Comparison of ENCODE assay signal across 8 cellular contexts in genomic region chr17:3048727-3049471, GRCh38. TPM values are rescaled to one million over a fixed set of nuclear protein-coding genes. Genes with fewer than 3 reads are reported as not detected.
DNase-seq lines count a peak whose midpoint lies in the region; ATAC-seq and TF ChIP-seq lines count a peak whose summit lies in the region.

No MANE protein-coding gene starts in this region.

- peaks cover 3% of the 10 kb centered on the region for H3K4me1 Mint-ChIP-seq in activated CD8-positive, alpha-beta T cell treated with anti-CD3 and anti-CD28 coated beads for 36 hours (ENCODE audit: low read depth)

- intact Hi-C loops in activated CD8-positive, alpha-beta T cell treated with anti-CD3 and anti-CD28 coated beads for 36 hours (cut with micrococcal nuclease), result no loop called here

- H3K27me3 ChIP-seq in lung (ENCODE audit: control insufficient read depth, insufficient read depth), result no peaks in the 10 kb centered on the region

- H3K27ac Mint-ChIP-seq in activated CD8-positive, alpha-beta T cell treated with anti-CD3 and anti-CD28 coated beads for 36 hours, result peak overlapping the region; percentile 86

- peaks cover 2% of the 10 kb centered on the region for H3K27me3 Mint-ChIP-seq in activated CD8-positive, alpha-beta T cell treated with anti-CD3 and anti-CD28 coated beads for 36 hours

- CTCF ChIA-PET in activated CD8-positive, alpha-beta T cell treated with anti-CD3 and anti-CD28 coated beads for 36 hours (lab: Charles Lee), result interaction anchor here (0.6 to 2.3 kb wide), 11 partner anchors 9 to 689 kb away, joined by 3 to 8 read pairs (median 3); partner anchors contain the start of genes CTNS, HASPIN and SHPK

- H3K4me3 ChIP-seq in lung, result peak overlapping the region; percentile 33

- WGBS in lung, 2 donors, result 0 to 1% methylated on average over 50 of the region's 50 CpGs

- ATAC-seq in GM19395 (IDR thresholded peaks at IDR 0.05; ENCODE audit: unreplicated experiment) (peak; percentile 97), HG03565 (IDR thresholded peaks at IDR 0.05; ENCODE audit: unreplicated experiment) (peak; percentile 97), lung (ENCODE audit: insufficient read depth, low FRiP score) (peak; percentile 99)
- ATAC-seq in activated CD8-positive, alpha-beta T cell treated with anti-CD3 and anti-CD28 coated beads for 36 hours, result peak; percentile 99

- peaks cover 0 to 6% of the 10 kb centered on the region in 2 donors for H3K9me3 ChIP-seq in lung (ENCODE audit: control insufficient read depth in 2 of 2, insufficient read depth in 1 of 2, low read length in 1 of 2)

- peak overlapping the region; percentile 64 for H3K27ac ChIP-seq in C4-2B
- peak overlapping the region; percentile 35 to 62 for H3K27ac ChIP-seq in lung (ENCODE audit: low read depth in 1 of 2, low read length in 1 of 2)

- POLR2A ChIA-PET in activated CD8-positive, alpha-beta T cell treated with anti-CD3 and anti-CD28 coated beads for 36 hours (lab: Charles Lee), result interaction anchor here (1.0 to 1.2 kb wide), 2 partner anchors 14 to 146 kb away, joined by 3 read pairs; no protein-coding TSS in a partner anchor

- H3K4me3 Mint-ChIP-seq in activated CD8-positive, alpha-beta T cell treated with anti-CD3 and anti-CD28 coated beads for 36 hours, result peak overlapping the region; percentile 87

- peaks cover 0 to 3% of the 10 kb centered on the region in 2 donors for H3K4me1 ChIP-seq in lung (ENCODE audit: control insufficient read depth in 2 of 2, insufficient read depth in 2 of 2, low read length in 2 of 2)

- TF ChIP-seq CTCF in C4-2B (conservative IDR thresholded peaks at IDR 0.05), result peak; percentile 96
- TF ChIP-seq CTCF in activated CD8-positive, alpha-beta T cell treated with anti-CD3 and anti-CD28 coated beads for 36 hours (IDR thresholded peaks at IDR 0.05), result peak; percentile 73
- TF ChIP-seq CTCF in lung (IDR thresholded peaks at IDR 0.05; ENCODE audit: control extremely low read depth, extremely low read depth), result peak; percentile 44

- no peaks in the 10 kb centered on the region for H3K36me3 Mint-ChIP-seq in activated CD8-positive, alpha-beta T cell treated with anti-CD3 and anti-CD28 coated beads for 36 hours (ENCODE audit: low read depth)

- peak; percentile 98 for DNase-seq in NCI-H748 treated with DMSO at 0.1 percent for 48 hours (lab: John Stamatoyannopoulos, UW)
- peak; percentile 96 for DNase-seq in activated CD8-positive, alpha-beta T cell treated with anti-CD3 and anti-CD28 coated beads for 36 hours
- DNase-seq in effector CD8-positive, alpha-beta T cell (lab: John Stamatoyannopoulos, UW), result peak; percentile 77
- DNase-seq in lung (ENCODE audit: low spot score), result peak; percentile 94
- DNase-seq in stimulated activated CD4-positive, alpha-beta T cell treated with anti-CD3 and anti-CD28 coated beads, TNF-alpha, amount 100 ng/mL, for 24 hours (ENCODE audit: low read depth in 3 of 3), result peak; percentile 83 to 94 (median 91)

- H3K36me3 ChIP-seq in lung (ENCODE audit: control insufficient read depth in 2 of 2, insufficient read depth in 2 of 2, low read length in 2 of 2), result no peaks in the 10 kb centered on the region

- peaks cover 6% of the 10 kb centered on the region for H3K9me3 Mint-ChIP-seq in activated CD8-positive, alpha-beta T cell treated with anti-CD3 and anti-CD28 coated beads for 36 hours

RNA-seq across cellular contexts. Expression of gene OR1D5, which starts 14.5 kb away (rescaled TPM):
- total RNA-seq in activated CD8-positive, alpha-beta T cell treated with anti-CD3 and anti-CD28 coated beads for 36 hours, result not detected
- total RNA-seq in lung, result not detected
- polyA plus RNA-seq in lung, result not detected

RNA-seq across cellular contexts. Expression of gene OR1D2, which starts 55.3 kb away (rescaled TPM):
- not detected for total RNA-seq in activated CD8-positive, alpha-beta T cell treated with anti-CD3 and anti-CD28 coated beads for 36 hours
- not detected for total RNA-seq in lung
- polyA plus RNA-seq in lung, result not detected

Comparison
In these comparisons a context has a peak if more than half of its experiments do, and no peak if none do; other contexts are left out.
1. Peak in every context shown above with its lines: DNase-seq, ATAC-seq, H3K4me3 ChIP-seq and H3K27ac ChIP-seq.
2. CTCF ChIP-seq: peak in every context shown above with its lines; median percentile 96 in C4-2B; 73 in activated CD8-positive, alpha-beta T cell treated with anti-CD3 and anti-CD28 coated beads for 36 hours; 44 in lung.